Comparison of ENCODE assay signal across 8 cellular contexts in the genomic region with DNA sequence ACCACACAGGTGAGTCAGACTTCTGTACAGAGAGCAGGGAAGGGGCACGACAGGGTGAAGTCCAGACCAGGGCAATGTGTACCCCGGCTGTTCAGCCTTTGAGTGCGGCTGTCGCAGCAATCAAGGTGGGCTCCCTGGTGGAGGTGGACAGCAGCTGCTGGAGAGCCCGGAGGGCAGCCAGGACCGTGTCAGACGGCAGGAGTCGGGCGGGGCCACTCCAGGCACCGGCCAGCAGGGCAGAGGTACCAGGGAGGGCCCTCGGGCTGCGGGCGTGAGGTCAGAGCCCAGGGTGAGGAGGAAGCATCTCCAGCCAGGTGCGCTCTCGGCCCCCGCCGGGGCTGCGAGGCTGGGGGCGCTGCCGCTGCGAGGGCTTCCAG. TPM values are rescaled to one million over a fixed set of nuclear protein-coding genes. Genes with fewer than 3 reads are reported as not detected.
DNase-seq lines count a peak whose midpoint lies in the region; ATAC-seq and TF ChIP-seq lines count a peak whose summit lies in the region.

No MANE protein-coding gene starts in this region.

- H3K9me3 Mint-ChIP-seq in CD8-positive, alpha-beta memory T cell = peaks cover 0 to 4% (median 0%) of the 10 kb centered on the region in 5 donors
- H3K9me3 Mint-ChIP-seq in nephron = no peaks in the 10 kb centered on the region

- H3K4me3 Mint-ChIP-seq in CD8-positive, alpha-beta memory T cell = peak overlapping the region; percentile 64 to 87 (median 77)
- H3K4me3 Mint-ChIP-seq in nephron = peak overlapping the region; percentile 69 to 75 (median 72)

- H3K4me3 ChIP-seq in CD8-positive, alpha-beta memory T cell (ENCODE audit: low read length) = peak overlapping the region; percentile 53
- peak overlapping the region; percentile 82 for H3K4me3 ChIP-seq in HFF-Myc (replicated peaks; ENCODE audit: low read depth, low read length)
- H3K4me3 ChIP-seq in SJSA1 = peak overlapping the region; percentile 88
- peak overlapping the region; percentile 52 for H3K4me3 ChIP-seq in epithelial cell of esophagus (ENCODE audit: low read length)

- H3K27me3 Mint-ChIP-seq in CD8-positive, alpha-beta memory T cell = peaks cover 0 to 5% of the 10 kb centered on the region in 2 donors
- peaks cover 4% of the 10 kb centered on the region for H3K27me3 Mint-ChIP-seq in nephron (ENCODE audit: low read depth)

- TF ChIP-seq CTCF in HFF-Myc (IDR thresholded peaks at IDR 0.05; ENCODE audit: low read depth, low read length, missing control alignments) (no peak), epithelial cell of esophagus (IDR thresholded peaks at IDR 0.05; ENCODE audit: insufficient read depth, low read depth, low read length, missing control alignments) (no peak), nephron (IDR thresholded peaks at IDR 0.05; ENCODE audit: unreplicated experiment in 3 of 3) (no peak)

- peak overlapping the region; percentile 54 for H3K27ac ChIP-seq in CD8-positive, alpha-beta memory T cell (ENCODE audit: low read depth, low read length)
- H3K27ac ChIP-seq in SJSA1 = peak overlapping the region; percentile 92

- no peak for DNase-seq in CD8-positive, alpha-beta memory T cell
- DNase-seq in HFF-Myc (ENCODE audit: extremely low read depth, low read depth) = no peak
- DNase-seq in SJSA1 (ENCODE audit: low read depth in 1 of 2, low spot score in 2 of 2) = no peak
- peak; percentile 48 for DNase-seq in epithelial cell of esophagus (ENCODE audit: low read depth)
- no peak for DNase-seq in NCI-H187 treated with DMSO at 0.1 percent for 48 hours (lab: John Stamatoyannopoulos, UW)
- no peak for DNase-seq in germinal center (ENCODE audit: low spot score)

- H3K27me3 ChIP-seq in CD8-positive, alpha-beta memory T cell (ENCODE audit: insufficient read depth, low read length, poor library complexity, severe bottlenecking) = no peaks in the 10 kb centered on the region
- no peaks in the 10 kb centered on the region for H3K27me3 ChIP-seq in SJSA1 (replicated peaks)

- CTCF ChIA-PET in CD8-positive, alpha-beta memory T cell (lab: Charles Lee) = interaction anchor here (1.2 to 1.5 kb wide), 2 partner anchors 11 to 13 kb away, joined by 3 to 4 read pairs; no protein-coding TSS in a partner anchor

- POLR2A ChIA-PET in CD8-positive, alpha-beta memory T cell (lab: Charles Lee) = interaction anchor here (0.5 to 3.3 kb wide), 9 partner anchors 9 to 71 kb away, joined by 3 to 30 read pairs (median 5); no protein-coding TSS in a partner anchor

- peaks cover 29% of the 10 kb centered on the region for H3K4me1 ChIP-seq in CD8-positive, alpha-beta memory T cell (ENCODE audit: insufficient read depth, low read length)
- peaks cover 35% of the 10 kb centered on the region for H3K4me1 ChIP-seq in SJSA1 (replicated peaks)

- no peak for ATAC-seq in HG03159 (IDR thresholded peaks at IDR 0.05; ENCODE audit: unreplicated experiment)

- no peaks in the 10 kb centered on the region for H3K9me3 ChIP-seq in CD8-positive, alpha-beta memory T cell (ENCODE audit: low read length)
- H3K9me3 ChIP-seq in SJSA1 (replicated peaks) = no peaks in the 10 kb centered on the region

- peaks cover 8 to 30% (median 18%) of the 10 kb centered on the region in 3 donors for H3K4me1 Mint-ChIP-seq in CD8-positive, alpha-beta memory T cell
- H3K4me1 Mint-ChIP-seq in nephron = peaks cover 16% of the 10 kb centered on the region

- H3K36me3 Mint-ChIP-seq in CD8-positive, alpha-beta memory T cell = peaks cover 0 to 27% (median 4%) of the 10 kb centered on the region in 3 donors
- peaks cover 6% of the 10 kb centered on the region for H3K36me3 Mint-ChIP-seq in nephron (ENCODE audit: low read depth)

- peaks cover 13% of the 10 kb centered on the region for H3K36me3 ChIP-seq in CD8-positive, alpha-beta memory T cell (ENCODE audit: insufficient read depth, low read length)
- peaks cover 39% of the 10 kb centered on the region for H3K36me3 ChIP-seq in SJSA1

- peak overlapping the region; percentile 71 to 97 (median 90) for H3K27ac Mint-ChIP-seq in CD8-positive, alpha-beta memory T cell
- peak overlapping the region in 1 of 3 experiments; percentile 33 for H3K27ac Mint-ChIP-seq in nephron

RNA-seq across cellular contexts. Expression of gene PIM3, which starts 0.8 kb away (rescaled TPM):
- 100 to 1,000 TPM; 202 to 227 TPM for total RNA-seq in CD8-positive, alpha-beta memory T cell
- polyA plus RNA-seq in CD8-positive, alpha-beta memory T cell = 39.3 TPM
- 53.0 and 55.8 TPM in 2 replicates for total RNA-seq in SJSA1 (2014; rRNA removed; shearing (Covaris generic))

RNA-seq across cellular contexts. Expression of gene CRELD2, which starts 41.3 kb away (rescaled TPM):
- 10 to 100 TPM; 49.4 to 50.7 TPM for total RNA-seq in CD8-positive, alpha-beta memory T cell
- polyA plus RNA-seq in CD8-positive, alpha-beta memory T cell = 53.2 TPM
- 88.0 and 145 TPM in 2 replicates for total RNA-seq in SJSA1 (2014; rRNA removed; shearing (Covaris generic))

RNA-seq across cellular contexts. Expression of gene ALG12, which starts 41.5 kb away (rescaled TPM):
- 10 to 100 TPM; 21.0 TPM for total RNA-seq in CD8-positive, alpha-beta memory T cell
- polyA plus RNA-seq in CD8-positive, alpha-beta memory T cell = 21.8 TPM
- 10.6 and 19.6 TPM in 2 replicates for total RNA-seq in SJSA1 (2014; rRNA removed; shearing (Covaris generic))

RNA-seq across cellular contexts. Expression of gene IL17REL, which starts 52.8 kb away (rescaled TPM):
- under 1 TPM; 0.20 to 0.29 TPM for total RNA-seq in CD8-positive, alpha-beta memory T cell
- polyA plus RNA-seq in CD8-positive, alpha-beta memory T cell = not detected
- total RNA-seq in SJSA1 (2014; rRNA removed; shearing (Covaris generic)) = not detected in 2 replicates
